In the genomic region with DNA sequence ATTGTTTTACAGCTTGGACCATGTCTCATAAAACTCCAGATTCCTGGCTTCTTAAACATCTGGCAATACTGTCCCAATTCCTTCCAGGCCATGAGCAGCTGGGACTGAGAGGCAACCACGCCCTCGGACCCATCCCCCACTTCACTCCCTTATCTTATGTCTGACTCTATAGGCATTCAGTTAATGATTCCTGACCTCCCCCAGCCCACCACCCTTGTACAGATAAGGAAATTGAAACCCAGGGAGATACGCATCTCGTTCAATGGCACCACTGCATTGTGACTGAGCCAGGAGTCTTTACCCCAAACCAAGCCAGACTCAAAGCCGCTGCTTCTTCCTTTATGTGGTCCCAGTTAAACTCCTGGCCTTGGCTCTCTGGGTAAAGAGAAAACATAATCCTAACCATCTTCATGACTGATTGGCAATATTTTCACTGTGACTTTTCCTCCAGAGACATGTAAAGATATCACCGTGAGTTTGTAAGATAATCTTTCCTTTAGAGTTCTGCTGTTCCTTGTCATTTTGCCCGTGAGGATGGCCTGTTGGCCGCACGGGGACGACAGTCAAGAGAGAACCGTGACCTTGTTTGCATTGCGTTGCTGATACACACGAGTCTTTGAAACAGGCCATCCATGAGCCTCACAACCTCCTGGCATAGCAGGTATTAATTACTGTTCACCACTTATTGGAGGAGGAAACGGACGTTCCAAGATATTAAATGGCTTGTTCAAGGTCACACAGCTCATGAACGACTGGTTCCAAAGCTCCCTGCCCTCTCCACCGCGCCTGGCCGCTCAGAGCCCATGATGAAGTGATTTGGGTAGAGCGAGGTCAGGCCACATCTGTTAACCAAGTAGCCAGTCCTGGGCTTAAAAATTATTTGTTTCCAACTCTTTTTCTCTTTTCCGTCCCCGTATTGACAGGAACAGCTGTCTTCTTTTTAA, we compare ENCODE assay signal across 2 cellular contexts.
TF ChIP-seq lines count a peak whose summit lies in the region.

No MANE protein-coding gene starts in this region.

TF ChIP-seq in IMR-90, 13 proteins besides CTCF, POLR2A, EP300 and RAD21:
- no peak for TF ChIP-seq MXI1 (IDR thresholded peaks at IDR 0.05; ENCODE audit: borderline replicate concordance, low read depth, low read length)
- TF ChIP-seq, protein P1, sequence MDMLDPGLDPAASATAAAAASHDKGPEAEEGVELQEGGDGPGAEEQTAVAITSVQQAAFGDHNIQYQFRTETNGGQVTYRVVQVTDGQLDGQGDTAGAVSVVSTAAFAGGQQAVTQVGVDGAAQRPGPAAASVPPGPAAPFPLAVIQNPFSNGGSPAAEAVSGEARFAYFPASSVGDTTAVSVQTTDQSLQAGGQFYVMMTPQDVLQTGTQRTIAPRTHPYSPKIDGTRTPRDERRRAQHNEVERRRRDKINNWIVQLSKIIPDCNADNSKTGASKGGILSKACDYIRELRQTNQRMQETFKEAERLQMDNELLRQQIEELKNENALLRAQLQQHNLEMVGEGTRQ (IDR thresholded peaks at IDR 0.05; ENCODE audit: low read depth, low read length) = no peak
- no peak for TF ChIP-seq SMC3 (IDR thresholded peaks at IDR 0.05; ENCODE audit: low read depth, low read length)
- no peak for TF ChIP-seq FOS (IDR thresholded peaks at IDR 0.05; ENCODE audit: low read depth, low read length)
- no peak for TF ChIP-seq RFX5 (IDR thresholded peaks at IDR 0.05; ENCODE audit: low read depth, low read length)
- no peak for TF ChIP-seq MAFK (IDR thresholded peaks at IDR 0.05; ENCODE audit: low read depth, low read length)
- TF ChIP-seq, protein P2, sequence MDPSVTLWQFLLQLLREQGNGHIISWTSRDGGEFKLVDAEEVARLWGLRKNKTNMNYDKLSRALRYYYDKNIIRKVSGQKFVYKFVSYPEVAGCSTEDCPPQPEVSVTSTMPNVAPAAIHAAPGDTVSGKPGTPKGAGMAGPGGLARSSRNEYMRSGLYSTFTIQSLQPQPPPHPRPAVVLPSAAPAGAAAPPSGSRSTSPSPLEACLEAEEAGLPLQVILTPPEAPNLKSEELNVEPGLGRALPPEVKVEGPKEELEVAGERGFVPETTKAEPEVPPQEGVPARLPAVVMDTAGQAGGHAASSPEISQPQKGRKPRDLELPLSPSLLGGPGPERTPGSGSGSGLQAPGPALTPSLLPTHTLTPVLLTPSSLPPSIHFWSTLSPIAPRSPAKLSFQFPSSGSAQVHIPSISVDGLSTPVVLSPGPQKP (IDR thresholded peaks at IDR 0.05; ENCODE audit: borderline replicate concordance, low read depth, low read length) = no peak
- no peak for TF ChIP-seq CEBPB (IDR thresholded peaks at IDR 0.05; ENCODE audit: low read depth, low read length)
- no peak for TF ChIP-seq CHD1 (IDR thresholded peaks at IDR 0.05; ENCODE audit: low read depth, low read length)
- TF ChIP-seq NFE2L2 (IDR thresholded peaks at IDR 0.05; ENCODE audit: low read depth, low read length) = no peak
- no peak for TF ChIP-seq RCOR1 (IDR thresholded peaks at IDR 0.05; ENCODE audit: insufficient replicate concordance, low read length)
- TF ChIP-seq MAZ (IDR thresholded peaks at IDR 0.05; ENCODE audit: borderline replicate concordance, low read depth, low read length) = no peak
- TF ChIP-seq BHLHE40 (IDR thresholded peaks at IDR 0.05; ENCODE audit: low read depth, low read length) = no peak

TF ChIP-seq in SK-N-SH treated with all-trans-retinoic acid at 6 μM for 48 hours, 23 proteins besides CTCF, POLR2A, EP300 and RAD21:
- TF ChIP-seq PPARA (CRISPR knock-in tag; IDR thresholded peaks at IDR 0.05; ENCODE audit: borderline replicate concordance) = no peak
- no peak for TF ChIP-seq CSDC2 (CRISPR knock-in tag; IDR thresholded peaks at IDR 0.05)
